8 cellular contexts compared by ENCODE assay signal in the genomic region with DNA sequence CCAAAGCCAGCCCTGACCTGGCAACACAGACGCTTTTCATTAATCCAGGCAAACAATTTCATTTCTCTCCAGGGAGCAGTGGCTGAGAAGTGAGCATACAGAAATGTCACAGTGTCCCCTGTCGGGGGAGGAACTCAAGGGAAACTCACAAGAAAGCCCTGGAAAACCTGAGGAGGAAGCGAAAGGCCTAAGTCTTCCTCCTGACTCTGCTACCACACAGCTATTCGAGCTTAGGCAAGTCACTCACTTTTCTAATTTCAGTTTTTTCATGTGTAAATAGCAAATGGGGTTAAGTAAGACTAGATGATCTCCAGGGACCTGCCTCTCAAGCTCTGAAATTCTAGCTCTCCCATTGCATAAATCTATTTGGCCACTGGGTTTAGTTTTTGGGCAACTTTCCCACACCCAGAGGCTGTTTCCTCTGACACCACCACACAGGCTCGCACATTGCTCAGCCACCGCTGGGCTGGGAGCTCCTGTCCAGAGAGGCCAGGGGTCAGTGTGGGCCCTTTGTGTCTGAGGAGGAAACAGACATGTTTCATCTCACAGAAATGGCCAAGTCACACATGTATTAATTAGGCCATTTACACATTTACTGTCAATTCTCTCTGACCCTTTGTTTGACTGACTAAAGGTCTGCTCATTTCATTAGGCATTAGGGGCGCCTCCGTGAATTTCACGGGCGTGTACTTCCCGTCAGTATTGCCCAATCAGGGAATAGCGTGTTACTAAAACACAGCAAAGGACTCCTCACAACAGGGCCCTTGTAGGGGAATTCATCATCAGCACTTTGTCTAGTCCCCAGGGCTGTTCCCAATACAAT. TPM values are rescaled to one million over a fixed set of nuclear protein-coding genes. Genes with fewer than 3 reads are reported as not detected.
DNase-seq lines count a peak whose midpoint lies in the region; TF ChIP-seq lines count a peak whose summit lies in the region.

No MANE protein-coding gene starts in this region.

- WGBS in GM23248 (ENCODE audit: low coverage in 1 of 2, low lambda C conversion rate in 2 of 2, missing lambda C conversion rate in 2 of 2), 2 experiments, result 4 to 7% methylated on average over 12 of the region's 12 CpGs

- H3K27ac ChIP-seq in GM23248, result peak overlapping the region; percentile 97
- H3K27ac ChIP-seq in SK-N-MC, result peak overlapping the region; percentile 92
- peak overlapping the region; percentile 89 for H3K27ac ChIP-seq in epithelial cell of prostate

- H4K20me1 ChIP-seq in GM23248 (ENCODE audit: insufficient read depth), result no peaks in the 10 kb centered on the region

- H3K36me3 ChIP-seq in GM23248 (ENCODE audit: low read depth), result peaks cover 24% of the 10 kb centered on the region
- H3K36me3 ChIP-seq in SK-N-MC (ENCODE audit: insufficient read depth, low read length), result peaks cover 72% of the 10 kb centered on the region

- in situ Hi-C loops in GM23248 (cut with MboI), result no loop called here

- H3K9me3 Mint-ChIP-seq in neural crest cell (no peaks in the 10 kb centered on the region), immature natural killer cell (no peaks in the 10 kb centered on the region)

- no peaks in the 10 kb centered on the region for H3K9me2 ChIP-seq in GM23248 (ENCODE audit: insufficient read depth)

- H3K4me3 Mint-ChIP-seq in neural crest cell (peak overlapping the region; percentile 24), immature natural killer cell (no peak overlapping the region)

- H3K27ac Mint-ChIP-seq in neural crest cell (ENCODE audit: unreplicated experiment) (peak overlapping the region; percentile 83), immature natural killer cell (peak overlapping the region in 2 of 6 donors; percentile 29 to 85)

- DNase-seq in A172 (ENCODE audit: low spot score) (peak; percentile 94), GM23248 (peak; percentile 98), SK-N-MC (ENCODE audit: low read depth, low spot score) (peak; percentile 47), epithelial cell of prostate (ENCODE audit: low read depth, low spot score) (peak; percentile 33), neural crest cell (ENCODE audit: low read depth, low spot score) (no peak), NCI-H526 treated with DMSO at 0.1 percent for 48 hours (lab: John Stamatoyannopoulos, UW) (no peak), NCI-H128 (lab: John Stamatoyannopoulos, UW; ENCODE audit: unreplicated experiment) (no peak), immature natural killer cell (no peak)

- peaks cover 44% of the 10 kb centered on the region for H3F3A ChIP-seq in GM23248 (ENCODE audit: insufficient read depth)

- no peak overlapping the region for H2AFZ ChIP-seq in GM23248

- H3K27me3 Mint-ChIP-seq in neural crest cell (ENCODE audit: low read depth) (no peaks in the 10 kb centered on the region), immature natural killer cell (ENCODE audit: low read depth in 3 of 3) (peaks cover 0 to 7% (median 0%) of the 10 kb centered on the region in 3 donors)

- peaks cover 19% of the 10 kb centered on the region for H3K36me3 Mint-ChIP-seq in neural crest cell (ENCODE audit: low read depth)
- H3K36me3 Mint-ChIP-seq in immature natural killer cell, result peaks cover 4 to 56% (median 29%) of the 10 kb centered on the region in 3 donors

- H3K4me3 ChIP-seq in GM23248 (peak overlapping the region; percentile 56), SK-N-MC (peak overlapping the region; percentile 58)

- H3K9me3 ChIP-seq in GM23248 (ENCODE audit: low read depth) (no peaks in the 10 kb centered on the region), SK-N-MC (ENCODE audit: low read depth, low read length) (no peaks in the 10 kb centered on the region)

- peaks cover 46% of the 10 kb centered on the region for H3K4me1 Mint-ChIP-seq in neural crest cell
- H3K4me1 Mint-ChIP-seq in immature natural killer cell, result peaks cover 8 to 9% of the 10 kb centered on the region in 2 donors

- no peaks in the 10 kb centered on the region for H3K27me3 ChIP-seq in GM23248 (replicated peaks; ENCODE audit: insufficient read depth)

- H3K4me1 ChIP-seq in GM23248 (ENCODE audit: insufficient read depth), result peaks cover 46% of the 10 kb centered on the region

- H3K4me2 ChIP-seq in GM23248 (ENCODE audit: unreplicated experiment), result peak overlapping the region; percentile 88

- peaks cover 24% of the 10 kb centered on the region for H3K79me2 ChIP-seq in GM23248 (ENCODE audit: insufficient read depth)

- H3K9ac ChIP-seq in GM23248 (peak overlapping the region; percentile 80), SK-N-MC (ENCODE audit: insufficient read length) (peak overlapping the region; percentile 27)

- TF ChIP-seq CTCF in neural crest cell (conservative IDR thresholded peaks at IDR 0.05), result no peak

RNA-seq across cellular contexts. Expression of a gene that starts 9.8 kb away (rescaled TPM):
- total RNA-seq in A172 (2014; rRNA removed; shearing (Covaris generic)), result 35.1 and 36.0 TPM in 2 replicates
- 14.2 and 18.2 TPM in 2 replicates for total RNA-seq in GM23248 (2014; rRNA removed; shearing (Covaris generic))
- 64.7 and 67.7 TPM in 2 replicates for polyA plus RNA-seq in GM23248 (2016; fragmentation: Nextera tagmentation; extraction: Ambion mirVana)
- total RNA-seq in neural crest cell, result 94.4 and 97.4 TPM in 2 replicates
- 10 to 100 TPM; 19.6 to 39.2 (median 23.8) TPM for polyA plus RNA-seq in immature natural killer cell

Comparison
In these comparisons a context has a peak if more than half of its experiments do, and no peak if none do; other contexts are left out.
1. DNase-seq: peak in A172 (single experiment), GM23248 (single experiment), SK-N-MC (single experiment) and epithelial cell of prostate (single experiment); none in neural crest cell (single experiment), NCI-H526 treated with DMSO at 0.1 percent for 48 hours (single experiment), NCI-H128 (single experiment) and immature natural killer cell (0 of 3).
2. Peak in every context shown above with its lines, with median percentiles within 50 percentile points of each other: H3K27ac ChIP-seq.